8 cellular contexts compared by ENCODE assay signal in genomic region chr1:36151133-36151844, GRCh38. TPM values are rescaled to one million over a fixed set of nuclear protein-coding genes. Genes with fewer than 3 reads are reported as not detected.
DNase-seq lines count a peak whose midpoint lies in the region; ATAC-seq, FAIRE-seq and TF ChIP-seq lines count a peak whose summit lies in the region.

No MANE protein-coding gene starts in this region.

- H3K27me3 ChIP-seq in cardiac muscle cell = no peaks in the 10 kb centered on the region
- H3K27me3 ChIP-seq in GM12878 (replicated peaks in 1 of 2; ENCODE audit: control insufficient read depth in 2 of 2, insufficient read depth in 2 of 2, low read length in 1 of 2) = no peaks in the 10 kb centered on the region
- no peaks in the 10 kb centered on the region for H3K27me3 ChIP-seq in mucosa of stomach (ENCODE audit: control insufficient read depth, insufficient read depth, low read length)
- H3K27me3 ChIP-seq in uterus = no peaks in the 10 kb centered on the region

- RAD21 ChIA-PET in GM12878 (lab: Charles Lee; ENCODE audit: unreplicated experiment) = interaction anchor here (1.0 to 5.5 kb wide), 5 partner anchors 10 to 265 kb away, joined by 3 to 147 read pairs (median 62); partner anchors contain the start of gene THRAP3

- TF ChIP-seq POLR2A in GM12878 (IDR thresholded peaks at IDR 0.05; ENCODE audit: low read depth, low read length) = no peak
- no peak for TF ChIP-seq POLR2A in uterus (IDR thresholded peaks at IDR 0.05)

- H3K27ac ChIP-seq in cardiac muscle cell (peak overlapping the region; percentile 78), GM12878 (ENCODE audit: control insufficient read depth, insufficient read depth) (peak overlapping the region; percentile 77), uterus (peak overlapping the region; percentile 89 to 98)

- in situ Hi-C loops in GM12878 (cut with MboI) = loop anchor here (5.0 kb wide), 1 partner anchor 136 kb away; no protein-coding TSS in a partner anchor

- 0 out of 4 replicates have a peak, but pooled peaks of 1 of the 2 experiments have one; percentile 7 for TF ChIP-seq EP300 in GM12878 (IDR thresholded peaks at IDR 0.05; ENCODE audit: borderline replicate concordance in 1 of 2, control insufficient read depth in 1 of 2, low read depth in 2 of 2, low read length in 2 of 2)

- ATAC-seq in left cardiac atrium (no peak), GM12878 (no peak), GM21515 (IDR thresholded peaks at IDR 0.05; ENCODE audit: unreplicated experiment) (no peak), HG02884 (IDR thresholded peaks at IDR 0.05; ENCODE audit: unreplicated experiment) (no peak)

- no peak for FAIRE-seq in GM12878 (lab: Jason Lieb, UNC)

- no peak for TF ChIP-seq RAD21 in GM12878 (IDR thresholded peaks at IDR 0.05; ENCODE audit: insufficient read depth, low read depth, low read length)

- peaks cover 29% of the 10 kb centered on the region for H3K4me1 ChIP-seq in cardiac muscle cell (ENCODE audit: low read depth)
- peaks cover 31% of the 10 kb centered on the region for H3K4me1 ChIP-seq in GM12878 (ENCODE audit: control insufficient read depth, insufficient read depth, low read length)
- H3K4me1 ChIP-seq in mucosa of stomach (ENCODE audit: control insufficient read depth, insufficient read depth, low read length) = peaks cover 44% of the 10 kb centered on the region
- H3K4me1 ChIP-seq in uterus = peaks cover 13 to 20% of the 10 kb centered on the region in 2 donors

- 0% methylated on average over 1 of the region's 1 CpG for WGBS in GM12878 (ENCODE audit: insufficient coverage, insufficient replicate concordance, low lambda C conversion rate, missing lambda C conversion rate)

- DNase-seq in cardiac muscle cell (ENCODE audit: low read depth in 1 of 2, low spot score in 1 of 2) (no peak), left cardiac atrium (no peak), GM12878 (ENCODE audit: low read depth, low spot score) (no peak), uterus (no peak), inferior parietal cortex (ENCODE audit: extremely low spot score) (no peak)

- peak overlapping the region; percentile 65 for H3K4me2 ChIP-seq in GM12878 (ENCODE audit: control insufficient read depth, insufficient read depth)

- peaks cover 30% of the 10 kb centered on the region for H3K79me2 ChIP-seq in GM12878 (ENCODE audit: control insufficient read depth, insufficient read depth, low read length)

- H4K20me1 ChIP-seq in GM12878 (ENCODE audit: control insufficient read depth, insufficient read depth) = no peaks in the 10 kb centered on the region

- H3K9ac ChIP-seq in GM12878 (ENCODE audit: control insufficient read depth, insufficient read depth, low read length) (peak overlapping the region; percentile 58; the same call in 1 of the 2 replicates), mucosa of stomach (ENCODE audit: low read length) (peak overlapping the region; percentile 64)

- TF ChIP-seq CTCF in cardiac muscle cell (IDR thresholded peaks at IDR 0.05; ENCODE audit: low read depth, low read length) (no peak), GM12878 (IDR thresholded peaks at IDR 0.05 in 2 of 3, conservative IDR thresholded peaks at IDR 0.05 in 1 of 3; ENCODE audit: control insufficient read depth in 2 of 3, extremely low read depth in 1 of 3, insufficient read depth in 1 of 3, low read depth in 3 of 3, low read length in 3 of 3) (no peak), uterus (IDR thresholded peaks at IDR 0.05) (no peak)

- H3K9me3 ChIP-seq in cardiac muscle cell (ENCODE audit: low read depth) = no peaks in the 10 kb centered on the region
- H3K9me3 ChIP-seq in GM12878 (replicated peaks; ENCODE audit: control insufficient read depth, insufficient read depth, low read length) = no peaks in the 10 kb centered on the region
- no peaks in the 10 kb centered on the region for H3K9me3 ChIP-seq in mucosa of stomach (ENCODE audit: control insufficient read depth, low read length)
- no peaks in the 10 kb centered on the region for H3K9me3 ChIP-seq in uterus

- CTCF ChIA-PET in GM12878 (lab: Yijun Ruan, JAX) = interaction anchor here (0.8 to 10.2 kb wide), 9 partner anchors 11 to 268 kb away, joined by 3 to 262 read pairs (median 18); no protein-coding TSS in a partner anchor

- SMC1A ChIA-PET in GM12878 (lab: Charles Lee; ENCODE audit: uncharacterized antibody, unreplicated experiment) = interaction anchor here (0.8 to 5.9 kb wide), 9 partner anchors 11 to 271 kb away, joined by 3 to 135 read pairs (median 8); partner anchors contain the start of gene THRAP3

- POLR2A ChIA-PET in GM12878 (lab: Charles Lee) = interaction anchor here (0.6 to 4.0 kb wide), 6 partner anchors 10 to 234 kb away, joined by 3 to 86 read pairs (median 14); partner anchors contain the start of genes STK40 and THRAP3

- H2AFZ ChIP-seq in GM12878 (ENCODE audit: control insufficient read depth, low read depth, low read length) = peak overlapping the region; percentile 64

- intact Hi-C loops in left cardiac atrium (cut with DNase I) (loop anchor here (2.0 to 10.0 kb wide), 4 partner anchors 36 to 134 kb away; partner anchors contain the start of gene THRAP3 (in 1 of the 2)), GM12878 (cut with micrococcal nuclease; ENCODE audit: unreplicated experiment) (loop anchor here (10.0 kb wide), 1 partner anchor 234 kb away; the partner anchor contains the start of gene STK40), uterus (cut with DNase I; ENCODE audit: low total_unique reads) (loop anchor here (2.0 to 10.0 kb wide), 2 partner anchors 38 to 134 kb away; no protein-coding TSS in a partner anchor)

- H3K4me3 ChIP-seq in cardiac muscle cell = no peak overlapping the region
- H3K4me3 ChIP-seq in GM12878 = peak overlapping the region; percentile 42; the same call in 1 of the 2 replicates
- no peak overlapping the region for H3K4me3 ChIP-seq in mucosa of stomach (ENCODE audit: low read length)
- H3K4me3 ChIP-seq in uterus = no peak overlapping the region

- H3K36me3 ChIP-seq in cardiac muscle cell (no peaks in the 10 kb centered on the region), GM12878 (ENCODE audit: control insufficient read depth in 2 of 2, insufficient read depth in 2 of 2, low read length in 1 of 2) (no peaks in the 10 kb centered on the region), mucosa of stomach (ENCODE audit: control insufficient read depth, insufficient read depth, low read length) (no peaks in the 10 kb centered on the region), uterus (no peaks in the 10 kb centered on the region)

- BruUV-seq in GM12878 (replicated peaks; lab: Mats Ljungman, UMichigan) = no TSS peak

RNA-seq across cellular contexts. Expression of gene TRAPPC3, which starts 2.0 kb away (rescaled TPM):
- 83.5 and 99.6 TPM in 2 replicates for total RNA-seq in cardiac muscle cell
- polyA plus RNA-seq in cardiac muscle cell = 119 and 125 TPM in 2 replicates
- 10 to 100 TPM; 53.3 to 64.2 TPM for total RNA-seq in left cardiac atrium
- 29.1 and 32.2 TPM in 2 replicates for total RNA-seq in GM12878 (2013; cell fraction: nucleolus; rRNA removed)
- total RNA-seq in GM12878 (2014; rRNA removed) = 68.0 and 72.2 TPM in 2 replicates
- total RNA-seq in GM12878 (2014; rRNA removed; fragmentation: Illumina TruSeq; extraction: Trizol) = 59.7 and 59.9 TPM in 2 replicates
- total RNA-seq in GM12878 (2021) = 54.4 and 60.0 TPM in 2 replicates
- 43.1 TPM for polyA plus RNA-seq in GM12878 (2011; ENCODE audit: low read depth)
- polyA plus RNA-seq in GM12878 (2011; rRNA removed) = 75.3 and 80.2 TPM in 2 replicates
- polyA plus RNA-seq in GM12878 (2011; cell fraction: cytosol; rRNA removed) = 60.3 and 63.1 TPM in 2 replicates
- 37.8 and 39.7 TPM in 2 replicates for polyA plus RNA-seq in GM12878 (2011; cell fraction: nucleus; rRNA removed)
- 39.8 and 44.0 TPM in 2 replicates for polyA plus RNA-seq in GM12878 (2012)
- polyA plus RNA-seq in GM12878 (2014; fragmentation: Illumina TruSeq; extraction: Trizol) = 77.8 and 93.7 TPM in 2 replicates
- polyA plus RNA-seq in GM12878 (2014; fragmentation: Nextera tagmentation; extraction: Ambion mirVana) = 10 to 100 TPM; 14.7 to 24.5 TPM
- 73.1 and 74.9 TPM in 2 replicates for polyA plus RNA-seq in GM12878 (2014; rRNA removed)
- polyA plus RNA-seq in GM12878 (2016; fragmentation: Nextera tagmentation; extraction: Ambion mirVana) = 100 to 1,000 TPM; 113 to 122 TPM
- 22.7 and 23.2 TPM in 2 replicates for polyA minus RNA-seq in GM12878 (2011; rRNA and poly(A)+ RNA removed)
- 11.0 and 13.9 TPM in 2 replicates for polyA minus RNA-seq in GM12878 (2011; cell fraction: cytosol; rRNA and poly(A)+ RNA removed)
- 6.9 and 11.8 TPM in 2 replicates for polyA minus RNA-seq in GM12878 (2011; cell fraction: nucleus; rRNA and poly(A)+ RNA removed)
- total RNA-seq in uterus = 10 to 100 TPM; 10.6 to 70.6 (median 38.1) TPM

RNA-seq across cellular contexts. Expression of gene MAP7D1, which starts 4.7 kb away (rescaled TPM):
- total RNA-seq in cardiac muscle cell (224 and 239 TPM in 2 replicates), left cardiac atrium (100 to 1,000 TPM; 251 to 270 TPM), GM12878 (2014; rRNA removed) (36.2 and 44.4 TPM in 2 replicates), GM12878 (2014; rRNA removed; fragmentation: Illumina TruSeq; extraction: Trizol) (26.9 and 32.0 TPM in 2 replicates), GM12878 (2021) (95.6 and 97.6 TPM in 2 replicates), uterus (100 to 1,000 TPM in 1 of 4 donors, 10 to 100 TPM in 3; 53.5 to 115 (median 77.3) TPM)
- polyA plus RNA-seq in cardiac muscle cell (132 and 141 TPM in 2 replicates), GM12878 (2011; rRNA removed) (10.2 and 16.4 TPM in 2 replicates), GM12878 (2014; fragmentation: Illumina TruSeq; extraction: Trizol) (17.8 and 38.9 TPM in 2 replicates), GM12878 (2014; fragmentation: Nextera tagmentation; extraction: Ambion mirVana) (10 to 100 TPM in 1 of 2 experiments, 1 to 10 TPM in 1; 4.4 to 11.2 TPM), GM12878 (2014; rRNA removed) (45.3 and 55.6 TPM in 2 replicates), GM12878 (2016; fragmentation: Nextera tagmentation; extraction: Ambion mirVana) (10 to 100 TPM; 10.0 to 14.4 TPM)
- total RNA-seq in GM12878 (2013; cell fraction: nucleolus; rRNA removed) = 40.9 and 49.7 TPM in 2 replicates
- polyA plus RNA-seq in GM12878 (2011; ENCODE audit: low read depth) = 26.1 TPM
- 16.5 and 22.1 TPM in 2 replicates for polyA plus RNA-seq in GM12878 (2011; cell fraction: cytosol; rRNA removed)
- polyA plus RNA-seq in GM12878 (2011; cell fraction: nucleus; rRNA removed) = 40.7 and 54.8 TPM in 2 replicates
- 34.5 and 44.0 TPM in 2 replicates for polyA plus RNA-seq in GM12878 (2012)
- polyA minus RNA-seq in GM12878 (2011; rRNA and poly(A)+ RNA removed) = 9.6 and 19.9 TPM in 2 replicates
- polyA minus RNA-seq in GM12878 (2011; cell fraction: cytosol; rRNA and poly(A)+ RNA removed) = 19.1 and 22.8 TPM in 2 replicates
- polyA minus RNA-seq in GM12878 (2011; cell fraction: nucleus; rRNA and poly(A)+ RNA removed) = 8.7 and 20.3 TPM in 2 replicates

RNA-seq across cellular contexts. Expression of gene COL8A2, which starts 26.3 kb away (rescaled TPM):
- 0.11 and 0.57 TPM in 2 replicates for total RNA-seq in cardiac muscle cell
- 0.05 TPM in 1 of 2 replicates, not detected in the other for polyA plus RNA-seq in cardiac muscle cell
- total RNA-seq in left cardiac atrium = 1 to 10 TPM; 3.8 to 4.2 TPM
- 0.10 and 0.29 TPM in 2 replicates for total RNA-seq in GM12878 (2013; cell fraction: nucleolus; rRNA removed)
- total RNA-seq in GM12878 (2014; rRNA removed) = 0.05 TPM in 1 of 2 replicates, not detected in the other
- total RNA-seq in GM12878 (2014; rRNA removed; fragmentation: Illumina TruSeq; extraction: Trizol) = not detected in 2 replicates
- 0.08 TPM in 1 of 2 replicates, not detected in the other for total RNA-seq in GM12878 (2021)
- polyA plus RNA-seq in GM12878 (2011; ENCODE audit: low read depth) = 0.05 TPM
- polyA plus RNA-seq in GM12878 (2011; rRNA removed) = not detected in 2 replicates
- not detected in 2 replicates for polyA plus RNA-seq in GM12878 (2011; cell fraction: cytosol; rRNA removed)
- polyA plus RNA-seq in GM12878 (2011; cell fraction: nucleus; rRNA removed) = 0.03 TPM in 1 of 2 replicates, not detected in the other
- 0.03 and 0.07 TPM in 2 replicates for polyA plus RNA-seq in GM12878 (2012)
- 0.01 TPM in 1 of 2 replicates, not detected in the other for polyA plus RNA-seq in GM12878 (2014; fragmentation: Illumina TruSeq; extraction: Trizol)
- not detected for polyA plus RNA-seq in GM12878 (2014; fragmentation: Nextera tagmentation; extraction: Ambion mirVana)
- polyA plus RNA-seq in GM12878 (2014; rRNA removed) = 0.03 TPM in 1 of 2 replicates, not detected in the other
- not detected for polyA plus RNA-seq in GM12878 (2016; fragmentation: Nextera tagmentation; extraction: Ambion mirVana)
- polyA minus RNA-seq in GM12878 (2011; rRNA and poly(A)+ RNA removed) = not detected in 2 replicates
- not detected in 2 replicates for polyA minus RNA-seq in GM12878 (2011; cell fraction: cytosol; rRNA and poly(A)+ RNA removed)
- polyA minus RNA-seq in GM12878 (2011; cell fraction: nucleus; rRNA and poly(A)+ RNA removed) = not detected in 2 replicates
- 10 to 100 TPM in 1 of 4 donors, 1 to 10 TPM in 3; 1.2 to 16.6 (median 5.8) TPM for total RNA-seq in uterus
